8 cellular contexts compared by ENCODE assay signal in genomic region chr15:74320358-74321247, GRCh38. TPM values are rescaled to one million over a fixed set of nuclear protein-coding genes. Genes with fewer than 3 reads are reported as not detected.
DNase-seq lines count a peak whose midpoint lies in the region; ATAC-seq and TF ChIP-seq lines count a peak whose summit lies in the region.

No MANE protein-coding gene starts in this region.

- H3K9me3 ChIP-seq in fibroblast of lung (ENCODE audit: control insufficient read depth, insufficient read depth, low read depth, low read length) (no peaks in the 10 kb centered on the region), trophoblast cell (ENCODE audit: insufficient read depth, low read depth, low read length) (no peaks in the 10 kb centered on the region)

- H3K4me1 ChIP-seq in fibroblast of lung (ENCODE audit: control insufficient read depth, extremely low read depth, insufficient read depth, low read length): peaks cover 17% of the 10 kb centered on the region
- peaks cover 8 to 15% of the 10 kb centered on the region in 2 experiments for H3K4me1 ChIP-seq in trophoblast cell (ENCODE audit: control insufficient read depth in 1 of 2, insufficient read depth in 2 of 2, low read length in 2 of 2)

- H3K36me3 Mint-ChIP-seq in WTC11: no peaks in the 10 kb centered on the region

- POLR2A ChIA-PET in WTC11 (lab: Charles Lee): interaction anchor here (0.6 to 1.0 kb wide), 4 partner anchors 148 to 875 kb away, joined by 3 read pairs; no protein-coding TSS in a partner anchor

- H3K27ac ChIP-seq in fibroblast of lung (ENCODE audit: insufficient read depth, low read length) (no peak overlapping the region), trophoblast cell (ENCODE audit: low read depth, low read length) (no peak overlapping the region)

- H3K36me3 ChIP-seq in fibroblast of lung (ENCODE audit: control insufficient read depth, insufficient read depth, low read length) (no peaks in the 10 kb centered on the region), trophoblast cell (ENCODE audit: control insufficient read depth in 1 of 2, insufficient read depth in 2 of 2, low read length in 2 of 2) (no peaks in the 10 kb centered on the region)

- H3K79me1 ChIP-seq in trophoblast cell (ENCODE audit: low read length): peaks cover 2% of the 10 kb centered on the region

- no peak overlapping the region for H4K12ac ChIP-seq in trophoblast cell (ENCODE audit: low read depth, low read length)

- TF ChIP-seq CTCF in WTC11 (IDR thresholded peaks at IDR 0.05): peak; percentile 49
- peak; percentile 70 to 84 for TF ChIP-seq CTCF in fibroblast of lung (conservative IDR thresholded peaks at IDR 0.05 in 1 of 2, IDR thresholded peaks at IDR 0.05 in 1 of 2; ENCODE audit: low read depth in 1 of 2, low read length in 2 of 2)

- no peaks in the 10 kb centered on the region; the same call in 1 of the 2 replicates for H3K27me3 Mint-ChIP-seq in WTC11 (ENCODE audit: low read depth)

- no peak overlapping the region for H2AK5ac ChIP-seq in trophoblast cell (ENCODE audit: low read length)

- no peak overlapping the region for H3K23ac ChIP-seq in trophoblast cell (ENCODE audit: low read length)

- no peak overlapping the region for H2BK120ac ChIP-seq in trophoblast cell (ENCODE audit: insufficient read depth, low read length, poor library complexity)

- ATAC-seq in WTC11: peak; percentile 4; the same call in 1 of the 2 replicates
- ATAC-seq in HG02678 (IDR thresholded peaks at IDR 0.05; ENCODE audit: unreplicated experiment): no peak
- no peak for ATAC-seq in HG02973 (IDR thresholded peaks at IDR 0.05; ENCODE audit: unreplicated experiment)

- H2BK12ac ChIP-seq in trophoblast cell (ENCODE audit: low read length): peak overlapping the region; percentile 3

- H4K91ac ChIP-seq in trophoblast cell (ENCODE audit: low read depth, low read length): no peak overlapping the region

- H3K4me3 ChIP-seq in fibroblast of lung (replicated peaks in 1 of 4; ENCODE audit: control extremely low read depth in 1 of 4, insufficient read depth in 1 of 4, low read depth in 3 of 4, low read length in 4 of 4) (no peak overlapping the region), trophoblast cell (ENCODE audit: low read depth, low read length) (no peak overlapping the region)

- H3K4me1 Mint-ChIP-seq in WTC11: peaks cover 40% of the 10 kb centered on the region

- H3K9ac ChIP-seq in fibroblast of lung (ENCODE audit: insufficient read depth, low read length) (no peak overlapping the region), trophoblast cell (ENCODE audit: low read length) (no peak overlapping the region)

- H2AFZ ChIP-seq in fibroblast of lung (ENCODE audit: low read length): no peak overlapping the region
- no peak overlapping the region for H2AFZ ChIP-seq in trophoblast cell (ENCODE audit: insufficient read depth, low read length, poor library complexity)

- peak; percentile 11 for DNase-seq in SIG-M5 treated with dmso at 0.1 percent for 504 hours (lab: John Stamatoyannopoulos, UW; ENCODE audit: unreplicated experiment)
- no peak for DNase-seq in SIG-M5 (lab: John Stamatoyannopoulos, UW)
- DNase-seq in NCI-H1417 (lab: John Stamatoyannopoulos, UW): peak; percentile 59 to 91 (median 74)
- DNase-seq in WTC11 (ENCODE audit: low spot score): peak; percentile 83
- DNase-seq in fibroblast of lung (ENCODE audit: low read depth in 2 of 2): peak in 1 of 2 donors; percentile 45
- peak; percentile 43 to 77 for DNase-seq in trophoblast cell

- H3K4me2 ChIP-seq in fibroblast of lung (ENCODE audit: extremely low read depth, insufficient read depth, low read length) (no peak overlapping the region), trophoblast cell (ENCODE audit: low read length) (no peak overlapping the region)

- H3K79me2 ChIP-seq in fibroblast of lung (ENCODE audit: control insufficient read depth, insufficient read depth, low read length) (no peaks in the 10 kb centered on the region), trophoblast cell (ENCODE audit: control insufficient read depth, insufficient read depth, low read length, poor library complexity) (no peaks in the 10 kb centered on the region)

- no CpG with 5 or more reads among the region's 10 CpGs for WGBS in trophoblast cell (ENCODE audit: extremely low coverage, insufficient coverage, insufficient read length)

- H2BK5ac ChIP-seq in trophoblast cell (ENCODE audit: low read depth, low read length, poor library complexity): no peak overlapping the region

- peaks cover 3% of the 10 kb centered on the region for H3K27me3 ChIP-seq in fibroblast of lung (ENCODE audit: control insufficient read depth, insufficient read depth, low read length)
- no peaks in the 10 kb centered on the region for H3K27me3 ChIP-seq in trophoblast cell (ENCODE audit: insufficient read depth, low read length)

- no peak overlapping the region for H4K8ac ChIP-seq in trophoblast cell (ENCODE audit: low read depth, low read length)

- no peak overlapping the region for H3K4me3 Mint-ChIP-seq in WTC11

- no peaks in the 10 kb centered on the region for H4K20me1 ChIP-seq in fibroblast of lung (ENCODE audit: control insufficient read depth, extremely low read depth, insufficient read depth, low read length)

- H3K18ac ChIP-seq in trophoblast cell (ENCODE audit: low read length): no peak overlapping the region

- H3K9me3 Mint-ChIP-seq in WTC11: no peaks in the 10 kb centered on the region

- H3K4ac ChIP-seq in trophoblast cell (ENCODE audit: low read depth, low read length): no peak overlapping the region

- CTCF ChIA-PET in WTC11 (lab: Charles Lee): interaction anchor here (0.5 to 17.1 kb wide), 55 partner anchors 9 to 395 kb away, joined by 3 to 347 read pairs (median 4); partner anchors contain the start of genes ISLR, ISLR2, LOXL1 and STRA6

- H3K27ac Mint-ChIP-seq in WTC11: no peak overlapping the region

- H3K14ac ChIP-seq in trophoblast cell (ENCODE audit: low read length): no peak overlapping the region

TF ChIP-seq in WTC11, 78 proteins besides CTCF, POLR2A, EP300 and RAD21:
- TF ChIP-seq ZNF512 (CRISPR knock-in tag; IDR thresholded peaks at IDR 0.05; ENCODE audit: borderline replicate concordance) (no peak), CBFB (CRISPR knock-in tag; IDR thresholded peaks at IDR 0.05; ENCODE audit: low read depth) (0 out of 2 replicates have a peak, but pooled peaks have one; percentile 38), NR3C1 (CRISPR knock-in tag; conservative IDR thresholded peaks at IDR 0.05; ENCODE audit: low read depth) (no peak), SP1 (CRISPR knock-in tag; conservative IDR thresholded peaks at IDR 0.05) (0 out of 2 replicates have a peak, but pooled peaks have one; percentile 27), NFYB (CRISPR knock-in tag; conservative IDR thresholded peaks at IDR 0.05; ENCODE audit: low read depth) (0 out of 2 replicates have a peak, but pooled peaks have one; percentile 20)
TF ChIP-seq in WTC11: peak in this region for 3.

RNA-seq across cellular contexts. Expression of gene CYP11A1, which starts 46.8 kb away (rescaled TPM):
- 3.4 to 4.1 TPM (median 3.8 TPM) in 3 replicates for total RNA-seq in WTC11 (2021)
- 0.33 and 0.51 TPM in 2 replicates for total RNA-seq in fibroblast of lung
- polyA plus RNA-seq in fibroblast of lung: 0.05 and 0.07 TPM in 2 replicates
- polyA plus RNA-seq in fibroblast of lung (2012): 0.15 TPM in 1 of 2 replicates, not detected in the other
- polyA minus RNA-seq in fibroblast of lung (ENCODE audit: low replicate concordance): 3.1 TPM in 1 of 2 replicates, not detected in the other
- polyA plus RNA-seq in trophoblast cell (2013): 217 and 235 TPM in 2 replicates
